17 cellular contexts compared by ENCODE assay signal in the genomic region with DNA sequence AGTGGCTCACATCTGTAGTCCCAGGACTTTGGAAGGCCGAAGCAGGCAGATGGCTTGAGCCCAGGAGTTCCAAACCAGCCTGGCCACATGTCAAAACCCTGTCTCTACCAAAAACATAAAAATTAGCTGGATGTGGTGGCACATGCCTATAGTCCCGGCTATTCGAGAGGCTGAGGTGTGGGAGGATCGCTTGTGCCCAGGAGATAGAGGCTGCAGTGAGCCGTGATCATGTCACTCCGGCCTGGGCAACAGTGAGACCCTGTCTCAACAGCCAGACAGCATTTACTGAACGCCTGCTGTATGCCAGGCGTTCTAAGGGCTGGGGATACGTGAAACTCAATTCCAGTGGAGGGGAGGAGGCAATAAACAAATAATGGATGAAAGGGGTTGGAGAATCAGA.
DNase-seq lines count a peak whose midpoint lies in the region; ATAC-seq and TF ChIP-seq lines count a peak whose summit lies in the region.
"Had no signal": no experiment of that assay in that cellular context is flagged by ENCODE, and none has a peak within 500 bp of the region (broad histone marks: within the 10 kb centered on the region; RNA-seq: fewer than 3 reads in every experiment).

No MANE protein-coding gene starts in this region.

- no peaks in the 10 kb centered on the region for H3K79me2 ChIP-seq in neural progenitor cell (ENCODE audit: low read depth)

- H3K27ac Mint-ChIP-seq in brain (peak overlapping the region in 3 of 5 experiments; percentile 2 to 64 (median 62)), neural progenitor cell (peak overlapping the region; percentile 59)
- H3K27ac Mint-ChIP-seq: IgD-negative memory B cell had no signal

- no peak overlapping the region for H3K4me3 Mint-ChIP-seq in brain
- peak overlapping the region; percentile 43 for H3K4me3 Mint-ChIP-seq in neural progenitor cell
- H3K4me3 Mint-ChIP-seq: HFFc6 had no signal

- peaks cover 53% of the 10 kb centered on the region for H3F3A ChIP-seq in neural progenitor cell (ENCODE audit: low read depth)

- H3K36me3 ChIP-seq in BLaER1 treated with 17β-estradiol and CSF1 and Interleukin-3, amounts not matched to agents 10 nM and 100 nM: no peaks in the 10 kb centered on the region
- no peaks in the 10 kb centered on the region for H3K36me3 ChIP-seq in neural progenitor cell
- H3K36me3 ChIP-seq: SJSA1 had no signal

- H3K9me3 ChIP-seq in BLaER1 treated with 17β-estradiol and CSF1 and Interleukin-3, amounts not matched to agents 10 nM and 100 nM (replicated peaks in 1 of 11): no peaks in the 10 kb centered on the region
- H3K9me3 ChIP-seq in neural progenitor cell (ENCODE audit: low read depth): no peaks in the 10 kb centered on the region
- H3K9me3 ChIP-seq: A549, SJSA1 had no signal

- H3K9me3 Mint-ChIP-seq in brain (peaks cover 0 to 2% (median 0%) of the 10 kb centered on the region in 5 experiments), neural progenitor cell (no peaks in the 10 kb centered on the region)
- H3K9me3 Mint-ChIP-seq: HFFc6 had no signal

- no peak overlapping the region for H3K4me3 ChIP-seq in BLaER1 treated with 17β-estradiol and CSF1 and Interleukin-3, amounts not matched to agents 10 nM and 100 nM
- H3K4me3 ChIP-seq in neural progenitor cell: no peak overlapping the region
- H3K4me3 ChIP-seq: A549, SJSA1 had no signal

- peak overlapping the region in 5 of 11 experiments; percentile 64 to 84 (median 82); a peak in 9 of 22 replicates for H3K27ac ChIP-seq in BLaER1 treated with 17β-estradiol and CSF1 and Interleukin-3, amounts not matched to agents 10 nM and 100 nM
- no peak overlapping the region for H3K27ac ChIP-seq in neural progenitor cell
- H3K27ac ChIP-seq: SJSA1 had no signal

- H3K4me1 ChIP-seq in BLaER1 treated with 17β-estradiol and CSF1 and Interleukin-3, amounts not matched to agents 10 nM and 100 nM: peaks cover 46 to 77% (median 73%) of the 10 kb centered on the region in 10 experiments
- H3K4me1 ChIP-seq in neural progenitor cell: peaks cover 56% of the 10 kb centered on the region

- H4K20me1 ChIP-seq in BLaER1 treated with 17β-estradiol and CSF1 and Interleukin-3, amounts not matched to agents 10 nM and 100 nM: no peaks in the 10 kb centered on the region
- H4K20me1 ChIP-seq in neural progenitor cell (ENCODE audit: low read depth): no peaks in the 10 kb centered on the region

- TF ChIP-seq CTCF in brain (conservative IDR thresholded peaks at IDR 0.05): no peak
- TF ChIP-seq CTCF in neural progenitor cell (IDR thresholded peaks at IDR 0.05): no peak

- no peaks in the 10 kb centered on the region for H3K27me3 ChIP-seq in BLaER1 treated with 17β-estradiol and CSF1 and Interleukin-3, amounts not matched to agents 10 nM and 100 nM
- H3K27me3 ChIP-seq in neural progenitor cell: no peaks in the 10 kb centered on the region
- H3K27me3 ChIP-seq: SJSA1 had no signal

- TF ChIP-seq POLR2A in erythroblast (IDR thresholded peaks at IDR 0.05; ENCODE audit: low read length): no peak

- H2AFZ ChIP-seq in neural progenitor cell (replicated peaks): no peak overlapping the region

- H3K27me3 Mint-ChIP-seq in brain: no peaks in the 10 kb centered on the region
- peaks cover 2% of the 10 kb centered on the region for H3K27me3 Mint-ChIP-seq in neural progenitor cell (ENCODE audit: insufficient read depth, low read depth)

- DNase-seq in NCI-H446 treated with DMSO at 0.1 percent for 48 hours (lab: John Stamatoyannopoulos, UW) (peak; percentile 37), neural progenitor cell (ENCODE audit: low spot score) (no peak), erythroblast (lab: John Stamatoyannopoulos, UW) (no peak), DMS53 (lab: John Stamatoyannopoulos, UW) (no peak)
- DNase-seq: HFFc6; NCI-H1105; NCI-H187 treated with DMSO at 0.1 percent for 48 hours; NK-92 treated with Interleukin-12 subunit alpha and Interleukin-12 subunit beta, amount 100 ng/mL, for 24 hours; OCI-M1; SW 1271 had no signal

- H3K4me2 ChIP-seq in BLaER1 treated with 17β-estradiol and CSF1 and Interleukin-3, amounts not matched to agents 10 nM and 100 nM: peak overlapping the region in 8 of 11 experiments; percentile 77 to 93 (median 86); a peak in 16 of 22 replicates
- H3K4me2 ChIP-seq in neural progenitor cell: no peak overlapping the region
- H3K4me2 ChIP-seq: A549 had no signal

- peaks cover 37% of the 10 kb centered on the region for H3K36me3 Mint-ChIP-seq in brain
- no peaks in the 10 kb centered on the region for H3K36me3 Mint-ChIP-seq in neural progenitor cell

- ATAC-seq in HG02798 (IDR thresholded peaks at IDR 0.05; ENCODE audit: poor library complexity, unreplicated experiment) (no peak), GM21360 (IDR thresholded peaks at IDR 0.05; ENCODE audit: unreplicated experiment) (no peak)
- ATAC-seq: A549 had no signal

- H3K9ac ChIP-seq in BLaER1 treated with 17β-estradiol and CSF1 and Interleukin-3, amounts not matched to agents 10 nM and 100 nM: no peak overlapping the region
- no peak overlapping the region for H3K9ac ChIP-seq in neural progenitor cell

- H3K4me1 Mint-ChIP-seq in brain (peaks cover 59% of the 10 kb centered on the region), neural progenitor cell (peaks cover 57% of the 10 kb centered on the region)
